Comparison of ENCODE assay signal across 35 cellular contexts in genomic region chr10:133011883-133012282, GRCh38.
"Had no signal": no experiment of that assay in that cellular context is flagged by ENCODE, and none has a peak within 500 bp of the region (broad histone marks: within the 10 kb centered on the region; RNA-seq: fewer than 3 reads in every experiment).

No MANE protein-coding gene starts in this region.

- DNase-seq: activated B cell treated with CpG ODN at 0.5 μM for 24 hours; activated CD4-positive, alpha-beta memory T cell treated with anti-CD3 and anti-CD28 coated beads, Interleukin-2, amount 10 ng/mL, durations not matched to agents 7 days and 5 days; activated CD4-positive, alpha-beta T cell treated with anti-CD3 and anti-CD28 coated beads for 4 hours; activated CD4-positive, alpha-beta T cell treated with anti-CD3 and anti-CD28 coated beads, Interleukin-2, amount 50 U/mL, for 1 hour; activated CD4-positive, CD25-positive, alpha-beta regulatory T cell treated with anti-CD3 and anti-CD28 coated beads, Interleukin-2, amount 50 U/mL, for 72 hours; activated CD8-positive, alpha-beta memory T cell treated with anti-CD3 and anti-CD28 coated beads for 24 hours; activated CD8-positive, alpha-beta memory T cell treated with anti-CD3 and anti-CD28 coated beads, Interleukin-2, amount 10 ng/mL, durations not matched to agents 7 days and 5 days; activated CD8-positive, alpha-beta memory T cell treated with anti-CD3 and anti-CD28 coated beads, Interleukin-2, amount 50 U/mL, for 48 hours; activated effector memory CD4-positive, alpha-beta T cell treated with anti-CD3 and anti-CD28 coated beads, Interleukin-2, amount 50 U/mL, for 16 hours; activated naive CD4-positive, alpha-beta T cell; activated naive CD4-positive, alpha-beta T cell treated with anti-CD3 and anti-CD28 coated beads, Interleukin-2, amount 50 U/mL, for 16 hours; activated naive CD8-positive, alpha-beta T cell treated with anti-CD3 and anti-CD28 coated beads for 36 hours; activated T-cell treated with anti-CD3 and anti-CD28 coated beads, Interleukin-2, amount 50 U/mL, for 72 hours; amniotic stem cell; brain microvascular endothelial cell; NCI-H1092 treated with DMSO at 0.1 percent for 48 hours; NCI-H1417; NCI-H146; NCI-H187; NCI-H2029 treated with DMSO at 0.1 percent for 48 hours; NCI-H2107; NCI-H2171; NCI-H510A; NCI-H526; NCI-H748 treated with DMSO at 0.1 percent for 48 hours; PC-9; SHP77; SJCRH30; T-helper 17 cell had no signal

- H3K27me3 ChIP-seq: brain microvascular endothelial cell, SJCRH30 had no signal

- H3K4me1 ChIP-seq: SJCRH30 had no signal

- H3K9me3 ChIP-seq: SJCRH30 had no signal

- H3K4me3 ChIP-seq: K562, PC-9, SJCRH30 had no signal

- H2AFZ ChIP-seq: PC-9 had no signal

- H3K4me2 ChIP-seq: PC-9 had no signal

- H3K36me3 ChIP-seq: brain microvascular endothelial cell, SJCRH30 had no signal

- ATAC-seq: activated CD8-positive, alpha-beta memory T cell treated with anti-CD3 and anti-CD28 coated beads, Interleukin-2, amount 10 ng/mL, durations not matched to agents 7 days and 5 days; activated T-cell treated with anti-CD3 and anti-CD28 coated beads, Interleukin-2, amount 50 U/mL, for 72 hours; activated T-helper 17 cell treated with anti-CD3 and anti-CD28 coated beads, Interleukin-2, amount 50 U/mL, for 72 hours; SK-N-SH treated with all-trans-retinoic acid at 6 μM for 48 hours; T-cell; T-helper 17 cell had no signal

- H3K27ac ChIP-seq: brain microvascular endothelial cell, PC-9, RWPE1, SJCRH30, VCaP had no signal
